8 cellular contexts compared by ENCODE assay signal in the genomic region with DNA sequence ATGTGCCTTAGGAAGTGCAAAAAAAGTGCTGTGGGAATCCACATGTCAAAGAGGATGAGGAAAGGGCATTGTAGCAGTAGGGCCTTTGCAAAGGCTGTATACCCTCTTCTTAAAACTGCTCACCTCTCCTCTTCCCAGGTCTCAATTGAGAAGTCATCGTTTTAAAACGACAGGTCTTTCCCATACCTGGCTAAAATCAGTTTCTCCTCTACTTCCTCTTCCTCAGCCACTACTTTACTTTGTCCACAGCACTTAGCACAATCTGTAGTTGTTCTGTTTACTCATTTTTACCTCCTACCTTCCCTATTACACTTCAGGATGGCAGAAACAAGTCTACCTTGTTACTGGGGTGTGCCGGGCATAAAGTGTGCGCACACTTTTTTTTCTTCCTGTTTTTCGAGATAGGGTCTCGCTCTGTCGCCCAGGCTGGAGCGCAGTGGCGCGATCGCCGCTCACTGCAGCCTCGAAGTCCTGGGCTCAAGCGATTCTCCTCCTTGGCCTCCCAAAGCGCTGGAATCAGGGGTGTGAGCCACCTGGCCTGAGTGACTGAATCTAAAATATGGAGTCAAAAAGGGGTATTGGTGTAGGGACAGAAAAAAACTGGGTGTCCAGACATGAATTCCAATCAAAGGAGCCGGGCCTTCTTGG. TPM values are rescaled to one million over a fixed set of nuclear protein-coding genes. Genes with fewer than 3 reads are reported as not detected.
DNase-seq lines count a peak whose midpoint lies in the region; ATAC-seq lines count a peak whose summit lies in the region.

No MANE protein-coding gene starts in this region.

- peak overlapping the region; percentile 99 for H3K27ac Mint-ChIP-seq in activated naive CD8-positive, alpha-beta T cell treated with anti-CD3 and anti-CD28 coated beads for 36 hours
- H3K27ac Mint-ChIP-seq in stimulated activated naive CD8-positive, alpha-beta T cell treated with anti-CD3 and anti-CD28 coated beads, Interleukin-15, Interleukin-2, amounts not matched to agents 100 ng/mL and 50 ng/mL, for 24 hours = peak overlapping the region; percentile 96

- peak overlapping the region; percentile 82 for H3K4me3 Mint-ChIP-seq in activated naive CD8-positive, alpha-beta T cell treated with anti-CD3 and anti-CD28 coated beads for 36 hours
- H3K4me3 Mint-ChIP-seq in stimulated activated naive CD8-positive, alpha-beta T cell treated with anti-CD3 and anti-CD28 coated beads, Interleukin-15, Interleukin-2, amounts not matched to agents 100 ng/mL and 50 ng/mL, for 24 hours = peak overlapping the region; percentile 92

- peaks cover 1% of the 10 kb centered on the region for H3K9me3 Mint-ChIP-seq in activated naive CD8-positive, alpha-beta T cell treated with anti-CD3 and anti-CD28 coated beads for 36 hours
- H3K9me3 Mint-ChIP-seq in stimulated activated naive CD8-positive, alpha-beta T cell treated with anti-CD3 and anti-CD28 coated beads, Interleukin-15, Interleukin-2, amounts not matched to agents 100 ng/mL and 50 ng/mL, for 24 hours = no peaks in the 10 kb centered on the region

- no peaks in the 10 kb centered on the region for H3K27me3 Mint-ChIP-seq in activated naive CD8-positive, alpha-beta T cell treated with anti-CD3 and anti-CD28 coated beads for 36 hours
- no peaks in the 10 kb centered on the region for H3K27me3 Mint-ChIP-seq in stimulated activated naive CD8-positive, alpha-beta T cell treated with anti-CD3 and anti-CD28 coated beads, Interleukin-15, Interleukin-2, amounts not matched to agents 100 ng/mL and 50 ng/mL, for 24 hours

- H3K4me1 ChIP-seq in ACC112 (ENCODE audit: control insufficient read depth, insufficient read depth, low read length, unreplicated experiment) = peaks cover 12% of the 10 kb centered on the region
- H3K4me1 ChIP-seq in iPS-18a (ENCODE audit: control insufficient read depth, low read depth, low read length) = peaks cover 20% of the 10 kb centered on the region

- no peaks in the 10 kb centered on the region for H3K9me3 ChIP-seq in iPS-18a (ENCODE audit: control insufficient read depth, low read depth, low read length)

- peaks cover 34% of the 10 kb centered on the region for H3K4me1 Mint-ChIP-seq in activated naive CD8-positive, alpha-beta T cell treated with anti-CD3 and anti-CD28 coated beads for 36 hours
- H3K4me1 Mint-ChIP-seq in stimulated activated naive CD8-positive, alpha-beta T cell treated with anti-CD3 and anti-CD28 coated beads, Interleukin-15, Interleukin-2, amounts not matched to agents 100 ng/mL and 50 ng/mL, for 24 hours (ENCODE audit: low read depth) = peaks cover 47% of the 10 kb centered on the region

- H3K36me3 ChIP-seq in ACC112 (ENCODE audit: insufficient read depth, low read length) = no peaks in the 10 kb centered on the region
- no peaks in the 10 kb centered on the region for H3K36me3 ChIP-seq in iPS-18a (ENCODE audit: control insufficient read depth, low read depth, low read length)

- H3K27ac ChIP-seq in ACC112 (ENCODE audit: low read depth, low read length) = peak overlapping the region; percentile 92
- peak overlapping the region; percentile 62 for H3K27ac ChIP-seq in iPS-18a (ENCODE audit: low read length)

- H3K9ac ChIP-seq in iPS-18a (ENCODE audit: low read length) = peak overlapping the region; percentile 83

- no peaks in the 10 kb centered on the region for H3K79me2 ChIP-seq in ACC112 (ENCODE audit: control insufficient read depth, insufficient read depth, low read length, unreplicated experiment)

- ATAC-seq in GM19035 (IDR thresholded peaks at IDR 0.05; ENCODE audit: unreplicated experiment) = peak; percentile 12
- ATAC-seq in HG03439 (IDR thresholded peaks at IDR 0.05; ENCODE audit: unreplicated experiment) = peak; percentile 11

- no peak for DNase-seq in activated naive CD8-positive, alpha-beta T cell treated with anti-CD3 and anti-CD28 coated beads for 36 hours
- DNase-seq in NCI-H1105 (lab: John Stamatoyannopoulos, UW) (no peak), NCI-H2081 treated with DMSO at 0.1 percent for 48 hours (lab: John Stamatoyannopoulos, UW) (no peak)

- H2AFZ ChIP-seq in ACC112 (ENCODE audit: low read length, unreplicated experiment) = peak overlapping the region; percentile 87

- H3K27me3 ChIP-seq in ACC112 (ENCODE audit: insufficient read depth, low read length) = no peaks in the 10 kb centered on the region
- H3K27me3 ChIP-seq in iPS-18a (ENCODE audit: control insufficient read depth, insufficient read depth, low read length) = peaks cover 13% of the 10 kb centered on the region

- H3K36me3 Mint-ChIP-seq in activated naive CD8-positive, alpha-beta T cell treated with anti-CD3 and anti-CD28 coated beads for 36 hours = peaks cover 2% of the 10 kb centered on the region
- no peaks in the 10 kb centered on the region for H3K36me3 Mint-ChIP-seq in stimulated activated naive CD8-positive, alpha-beta T cell treated with anti-CD3 and anti-CD28 coated beads, Interleukin-15, Interleukin-2, amounts not matched to agents 100 ng/mL and 50 ng/mL, for 24 hours (ENCODE audit: low read depth)

- peak overlapping the region; percentile 78 for H3K4me3 ChIP-seq in ACC112 (ENCODE audit: low read depth, low read length)
- H3K4me3 ChIP-seq in iPS-18a (ENCODE audit: low read length) = peak overlapping the region; percentile 76

RNA-seq across cellular contexts. Expression of gene ELOVL5, which starts 9.8 kb away (rescaled TPM):
- total RNA-seq in activated naive CD8-positive, alpha-beta T cell treated with anti-CD3 and anti-CD28 coated beads for 36 hours = 10 to 100 TPM; 86.2 to 88.3 TPM
